19 cellular contexts compared by ENCODE assay signal in the genomic region with DNA sequence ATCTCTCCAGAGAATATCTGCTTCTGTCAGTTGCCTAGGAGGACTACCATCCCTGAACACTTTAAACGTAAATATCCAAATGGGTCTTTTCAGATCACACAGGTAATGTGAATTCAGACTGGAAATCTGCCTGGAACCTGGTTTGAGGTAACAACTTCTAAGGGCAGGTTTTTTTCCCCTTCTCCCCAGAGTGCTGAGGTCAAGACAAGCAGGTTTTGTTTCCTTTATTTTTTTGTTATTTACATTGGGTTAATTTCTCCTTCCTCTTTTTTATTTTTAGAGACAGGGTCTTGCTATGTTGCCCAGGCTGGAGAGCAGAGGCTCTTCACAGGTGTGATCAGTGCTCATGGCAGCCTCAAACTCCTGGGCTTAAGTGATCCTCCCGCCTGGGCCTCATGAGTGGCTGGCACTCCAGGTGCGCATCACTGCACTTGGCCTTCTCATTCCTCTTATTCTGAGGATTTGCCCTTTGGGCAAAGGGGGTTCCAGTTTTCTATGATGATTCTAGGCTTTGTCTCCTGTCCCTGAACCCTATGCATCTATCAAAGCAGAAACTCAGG.
"Had no signal": no experiment of that assay in that cellular context is flagged by ENCODE, and none has a peak within 500 bp of the region (broad histone marks: within the 10 kb centered on the region; RNA-seq: fewer than 3 reads in every experiment).

No MANE protein-coding gene starts in this region.

- H3K36me3 Mint-ChIP-seq: activated naive CD4-positive, alpha-beta T cell treated with anti-CD3 and anti-CD28 coated beads, Interleukin-2, amount 50 U/mL, for 24 hours; natural killer cell had no signal

- ATAC-seq: mucosa of descending colon; natural killer cell; psoas muscle; right lobe of liver; stimulated activated naive CD8-positive, alpha-beta T cell treated with anti-CD3 and anti-CD28 coated beads, Interleukin-15, Interleukin-2, amounts not matched to agents 100 U/mL and 50 U/mL, for 24 hours had no signal

- H3K4me3 Mint-ChIP-seq: activated CD4-positive, alpha-beta T cell treated with anti-CD3 and anti-CD28 coated beads, Interleukin-2, amount 10 ng/mL, durations not matched to agents 24 days and 14 days; activated naive CD4-positive, alpha-beta T cell treated with anti-CD3 and anti-CD28 coated beads, Interleukin-2, amount 50 U/mL, for 24 hours; brain; dendritic cell treated with granulocyte-macrophage colony-stimulating factor and Interleukin-4, amounts not matched to agents 40 ng/mL and 50 ng/mL, for 4 days; natural killer cell had no signal

- H3K4me1 ChIP-seq: psoas muscle, right lobe of liver had no signal

- H3K4me3 ChIP-seq: lung, mucosa of descending colon, psoas muscle, right lobe of liver, spleen, suprapubic skin had no signal

- H3K27ac ChIP-seq: psoas muscle, right lobe of liver, spleen, suprapubic skin had no signal

- DNase-seq: activated CD4-positive, alpha-beta T cell treated with anti-CD3 and anti-CD28 coated beads, Interleukin-2, amount 10 ng/mL, durations not matched to agents 24 days and 14 days; activated T-cell treated with anti-CD3 and anti-CD28 coated beads for 4 hours; amniotic stem cell; cerebellar nuclear complex; erythroblast; hypothalamus; mucosa of descending colon; natural killer cell; psoas muscle; spleen; stimulated activated CD4-positive, alpha-beta T cell treated with anti-CD3 and anti-CD28 coated beads, Interleukin-2, amount 100 ng/mL, for 24 hours; stimulated activated naive CD8-positive, alpha-beta T cell treated with anti-CD3 and anti-CD28 coated beads, Interleukin-15, Interleukin-2, amounts not matched to agents 100 U/mL and 50 U/mL, for 24 hours had no signal

- H3K36me3 ChIP-seq: right lobe of liver, spleen, suprapubic skin had no signal

- H3K9me3 Mint-ChIP-seq: activated naive CD4-positive, alpha-beta T cell treated with anti-CD3 and anti-CD28 coated beads, Interleukin-2, amount 50 U/mL, for 24 hours had no signal

- H3K27me3 Mint-ChIP-seq: activated CD4-positive, alpha-beta T cell treated with anti-CD3 and anti-CD28 coated beads, Interleukin-2, amount 10 ng/mL, durations not matched to agents 24 days and 14 days; activated naive CD4-positive, alpha-beta T cell treated with anti-CD3 and anti-CD28 coated beads, Interleukin-2, amount 50 U/mL, for 24 hours; brain had no signal

- H3K9me3 ChIP-seq: mucosa of descending colon, right lobe of liver, suprapubic skin had no signal

- H3K27ac Mint-ChIP-seq: activated CD4-positive, alpha-beta T cell treated with anti-CD3 and anti-CD28 coated beads, Interleukin-2, amount 10 ng/mL, durations not matched to agents 24 days and 14 days; activated naive CD4-positive, alpha-beta T cell treated with anti-CD3 and anti-CD28 coated beads, Interleukin-2, amount 50 U/mL, for 24 hours; activated T-helper 2 cell treated with anti-CD3 and anti-CD28 coated beads, Interferon-gamma antibody, Interleukin-2, Interleukin-4, amounts not matched to agents 10 μg/mL and 5 μg/mL and 100 μg/mL, durations not matched to agents 14 hours and 24 hours and 36 hours; dendritic cell treated with granulocyte-macrophage colony-stimulating factor and Interleukin-4, amounts not matched to agents 40 ng/mL and 50 ng/mL, for 4 days; natural killer cell had no signal

- H3K27me3 ChIP-seq: right lobe of liver, spleen, suprapubic skin had no signal
